14 cellular contexts compared by ENCODE assay signal in the genomic region with DNA sequence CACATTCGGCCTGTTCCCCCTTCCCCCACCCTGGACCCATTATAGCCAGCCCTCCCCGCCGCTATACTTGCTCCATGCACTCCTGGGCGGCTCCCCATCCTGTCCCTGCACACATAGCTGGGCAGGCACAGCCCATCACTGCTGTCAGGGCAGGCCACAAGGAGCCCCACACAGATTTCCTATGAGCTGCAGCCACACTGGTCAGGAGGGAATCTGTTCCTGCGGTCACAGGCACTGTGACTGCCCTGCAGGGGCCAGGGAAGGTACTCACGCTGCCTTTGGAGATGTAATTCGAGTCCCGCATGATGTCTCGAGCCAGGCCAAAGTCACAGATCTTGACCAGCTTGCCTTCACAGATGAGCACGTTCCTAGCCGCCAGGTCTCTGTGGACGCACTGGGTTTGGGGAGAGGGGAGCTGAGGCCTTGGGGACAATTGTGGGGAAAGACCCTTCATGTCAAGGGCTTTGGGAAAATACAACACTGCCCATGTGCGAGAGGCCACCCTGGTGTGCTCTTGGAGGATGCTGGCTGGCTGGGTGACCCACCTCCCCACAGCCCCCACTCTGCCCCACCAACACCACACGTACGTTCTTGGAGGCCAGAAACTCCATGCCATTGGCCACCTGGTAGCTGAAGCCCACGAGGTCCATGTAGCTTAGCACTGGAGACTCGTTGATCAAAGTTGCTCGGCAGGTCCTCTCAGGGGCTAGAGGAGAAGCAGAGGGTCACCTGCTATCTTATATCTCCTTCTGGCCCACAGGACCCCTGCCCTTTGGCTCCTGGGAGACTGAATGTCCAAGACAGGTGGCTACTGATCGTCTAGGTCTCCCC. TPM values are rescaled to one million over a fixed set of nuclear protein-coding genes. Genes with fewer than 3 reads are reported as not detected.
DNase-seq lines count a peak whose midpoint lies in the region; ATAC-seq and TF ChIP-seq lines count a peak whose summit lies in the region.
"Had no signal": no experiment of that assay in that cellular context is flagged by ENCODE, and none has a peak within 500 bp of the region (broad histone marks: within the 10 kb centered on the region; RNA-seq: fewer than 3 reads in every experiment).

No MANE protein-coding gene starts in this region.

- TF ChIP-seq CTCF in HFFc6 (IDR thresholded peaks at IDR 0.05) (no peak), chondrocyte (IDR thresholded peaks at IDR 0.05) (no peak), tibial artery (IDR thresholded peaks at IDR 0.05) (no peak)

- H3K27me3 Mint-ChIP-seq in HFFc6 (ENCODE audit: insufficient read depth), result peaks cover 10% of the 10 kb centered on the region
- H3K27me3 Mint-ChIP-seq in chondrocyte (ENCODE audit: low read depth), result no peaks in the 10 kb centered on the region

- DNase-seq in HFFc6, result no peak
- DNase-seq in chondrocyte (ENCODE audit: low spot score), result no peak
- peak; percentile 78 for DNase-seq in mesenteric fat pad (ENCODE audit: low spot score)
- peak; percentile 19 to 60 for DNase-seq in tibial artery
- DNase-seq in NCI-H1092 (lab: John Stamatoyannopoulos, UW), result no peak
- no peak for DNase-seq in AG20443 (ENCODE audit: low spot score)
- DNase-seq: Kasumi-1, NCI-H1417 treated with DMSO at 0.1 percent for 48 hours, NCI-H2029, NCI-H510A treated with DMSO at 0.1 percent for 48 hours, SJCRH30 had no signal

- no peaks in the 10 kb centered on the region for H3K4me1 ChIP-seq in tibial artery
- H3K4me1 ChIP-seq: BLaER1, SJCRH30 had no signal

- no peaks in the 10 kb centered on the region for H3K27me3 ChIP-seq in tibial artery
- H3K27me3 ChIP-seq: BLaER1, SJCRH30 had no signal

- no peaks in the 10 kb centered on the region for H3K9me3 ChIP-seq in tibial artery
- H3K9me3 ChIP-seq: BLaER1, SJCRH30 had no signal

- H3K36me3 Mint-ChIP-seq in HFFc6 (ENCODE audit: low read depth), result peaks cover 22% of the 10 kb centered on the region
- peaks cover 56% of the 10 kb centered on the region for H3K36me3 Mint-ChIP-seq in chondrocyte (ENCODE audit: low read depth)

- peak overlapping the region; percentile 29 to 46 for H3K27ac ChIP-seq in tibial artery
- H3K27ac ChIP-seq: BLaER1, SJCRH30 had no signal

- peak overlapping the region; percentile 48; the same call in 1 of the 2 replicates for H3K27ac Mint-ChIP-seq in HFFc6
- peak overlapping the region; percentile 27 for H3K27ac Mint-ChIP-seq in chondrocyte (ENCODE audit: unreplicated experiment)

- peaks cover 99 to 100% (median 99%) of the 10 kb centered on the region in 3 donors for H3K36me3 ChIP-seq in tibial artery
- H3K36me3 ChIP-seq: SJCRH30 had no signal

- no peak for ATAC-seq in GM19395 (IDR thresholded peaks at IDR 0.05; ENCODE audit: unreplicated experiment)
- ATAC-seq in GM18867 (IDR thresholded peaks at IDR 0.05; ENCODE audit: unreplicated experiment), result no peak

- intact Hi-C loops in tibial artery (cut with DNase I; ENCODE audit: low total_unique reads), result no loop called here

- no peak overlapping the region for H3K4me3 ChIP-seq in tibial artery
- H3K4me3 ChIP-seq: BLaER1, SJCRH30 had no signal

- no peaks in the 10 kb centered on the region for H3K9me3 Mint-ChIP-seq in HFFc6
- H3K9me3 Mint-ChIP-seq in chondrocyte (ENCODE audit: low read depth), result no peaks in the 10 kb centered on the region

- H3K4me1 Mint-ChIP-seq in HFFc6 (ENCODE audit: low read depth) (peaks cover 17% of the 10 kb centered on the region), chondrocyte (ENCODE audit: low read depth) (peaks cover 14% of the 10 kb centered on the region)

- H3K4me3 Mint-ChIP-seq in HFFc6 (no peak overlapping the region), chondrocyte (ENCODE audit: unreplicated experiment) (no peak overlapping the region)

RNA-seq across cellular contexts. Expression of a gene that starts 34.5 kb away (rescaled TPM):
- 1 to 10 TPM in 2 of 6 experiments, under 1 TPM in 4; 0.26 to 1.5 (median 0.78) TPM for total RNA-seq in HFFc6 (2021; fragmentation: NEBNext Ultra II Directional; extraction: Animal tissue kit (Norgen Biotek cat#: 25700))
- total RNA-seq in chondrocyte (0.62 to 1.7 TPM (median 0.65 TPM) in 3 replicates), mesenteric fat pad (58.6 TPM)

RNA-seq across cellular contexts. Expression of a gene that starts 34.8 kb away (rescaled TPM):
- total RNA-seq in HFFc6 (2021; fragmentation: NEBNext Ultra II Directional; extraction: Animal tissue kit (Norgen Biotek cat#: 25700)), result 100 to 1,000 TPM; 137 to 208 (median 180) TPM
- total RNA-seq in chondrocyte (331 to 532 TPM (median 499 TPM) in 3 replicates), mesenteric fat pad (201 TPM)

RNA-seq across cellular contexts. Expression of a gene that starts 45.7 kb away (rescaled TPM):
- under 1 TPM in 1 of 6 experiments, not detected in 5; 0.11 TPM for total RNA-seq in HFFc6 (2021; fragmentation: NEBNext Ultra II Directional; extraction: Animal tissue kit (Norgen Biotek cat#: 25700))
- total RNA-seq in chondrocyte (0.44 to 0.57 TPM in 2 of 3 replicates, not detected in the other), mesenteric fat pad (0.35 TPM)
- total RNA-seq: SJCRH30 had no signal

Comparison
In these comparisons a context has a peak if more than half of its experiments do, and no peak if none do; other contexts are left out.
1. DNase-seq: peak in mesenteric fat pad (single experiment) and tibial artery (2 of 2); none in HFFc6 (single experiment), chondrocyte (single experiment), NCI-H1092 (single experiment) and AG20443 (single experiment).
2. RNA of a gene that starts 34.5 kb away (total RNA-seq): 58.6 TPM in mesenteric fat pad (single experiment); 0.26 to 1.5 TPM in HFFc6 and 0.62 to 1.7 TPM in chondrocyte; every median in the first group is over 10 times any median in the second.